19 cellular contexts compared by ENCODE assay signal in the genomic region with DNA sequence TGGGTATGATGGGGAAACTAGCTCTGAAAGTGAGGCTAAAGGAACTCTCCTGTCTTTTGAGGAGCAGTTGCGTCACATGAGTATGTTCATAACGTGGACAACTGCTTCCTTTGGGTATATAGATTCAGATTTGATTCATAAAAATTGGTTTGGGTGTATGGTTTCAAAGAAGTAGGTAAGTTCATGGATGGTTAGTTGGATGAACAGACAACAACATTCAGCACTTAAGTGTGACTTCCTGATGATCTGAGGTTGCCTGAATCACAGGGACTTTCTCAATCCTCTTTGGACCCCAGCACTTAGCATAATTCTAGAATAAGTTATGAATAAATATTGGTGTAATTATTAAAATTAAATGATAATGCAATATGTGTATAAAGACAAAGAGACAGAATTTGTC. TPM values are rescaled to one million over a fixed set of nuclear protein-coding genes. Genes with fewer than 3 reads are reported as not detected.
DNase-seq lines count a peak whose midpoint lies in the region; ATAC-seq and TF ChIP-seq lines count a peak whose summit lies in the region.
"Had no signal": no experiment of that assay in that cellular context is flagged by ENCODE, and none has a peak within 500 bp of the region (broad histone marks: within the 10 kb centered on the region; RNA-seq: fewer than 3 reads in every experiment).

No MANE protein-coding gene starts in this region.

- H3K36me3 ChIP-seq in mesendoderm (ENCODE audit: control insufficient read depth, insufficient read depth, low read length) = no peaks in the 10 kb centered on the region

- H3K4ac ChIP-seq in H9 (ENCODE audit: low read depth, low read length) (no peak overlapping the region), mesendoderm (ENCODE audit: low read depth, low read length) (no peak overlapping the region)

- H3K9me3 ChIP-seq in H9 (ENCODE audit: control insufficient read depth, low read depth, low read length) = no peaks in the 10 kb centered on the region

- DNase-seq in H9 = no peak
- DNase-seq in NCI-H460 (ENCODE audit: extremely low read depth, low read depth) = peak; percentile 81
- no peak for DNase-seq in mesendoderm
- no peak for DNase-seq in activated CD4-positive, alpha-beta T cell treated with anti-CD3 and anti-CD28 coated beads for 1 hour
- DNase-seq in mucosa of gallbladder (ENCODE audit: low spot score) = no peak
- DNase-seq: C1 segment of cervical spinal cord; CD4-positive, CD25-positive, alpha-beta regulatory T cell; CD8-positive, alpha-beta T cell; DMS53; DMS79 treated with DMSO at 0.1 percent for 48 hours; GF-D8; GM23248; H7 had no signal

- H3K27ac ChIP-seq in H9 (ENCODE audit: insufficient read length, low read depth, low read length) (no peak overlapping the region), mesendoderm (ENCODE audit: low read depth, low read length) (no peak overlapping the region)
- H3K27ac ChIP-seq: GM23248 had no signal

- no peak overlapping the region for H2BK120ac ChIP-seq in H9 (ENCODE audit: low read depth, low read length, poor library complexity, severe bottlenecking)
- no peak overlapping the region for H2BK120ac ChIP-seq in mesendoderm (ENCODE audit: low read depth, low read length)

- no peak overlapping the region for H2AFZ ChIP-seq in H9 (ENCODE audit: low read length)
- H2AFZ ChIP-seq: GM23248 had no signal

- no peak overlapping the region for H2BK15ac ChIP-seq in H9 (ENCODE audit: low read depth, low read length)
- no peak overlapping the region for H2BK15ac ChIP-seq in mesendoderm (replicated peaks; ENCODE audit: low read depth)

- H3K18ac ChIP-seq in H9 (ENCODE audit: insufficient read length, low read depth, low read length) = no peak overlapping the region
- no peak overlapping the region for H3K18ac ChIP-seq in mesendoderm (ENCODE audit: low read length)

- no peaks in the 10 kb centered on the region for H3K79me1 ChIP-seq in H9 (ENCODE audit: insufficient read depth, low read depth, low read length, poor library complexity, severe bottlenecking)
- H3K79me1 ChIP-seq in mesendoderm (ENCODE audit: low read length) = no peaks in the 10 kb centered on the region

- H3K4me1 ChIP-seq in H9 (ENCODE audit: insufficient read depth, low read length) (no peaks in the 10 kb centered on the region; the same call in 1 of the 2 replicates), mesendoderm (ENCODE audit: control insufficient read depth, low read depth, low read length) (no peaks in the 10 kb centered on the region)

- no peaks in the 10 kb centered on the region for H4K20me1 ChIP-seq in H9 (ENCODE audit: control insufficient read depth, insufficient read depth, insufficient read length)

- peaks cover 2 to 8% of the 10 kb centered on the region in 2 experiments; a peak in 3 of 4 replicates for H3K4me1 Mint-ChIP-seq in H9
- H3K4me1 Mint-ChIP-seq: CD4-positive, CD25-positive, alpha-beta regulatory T cell had no signal

- H3K4me3 Mint-ChIP-seq in H9 = no peak overlapping the region
- H3K4me3 Mint-ChIP-seq: CD4-positive, CD25-positive, alpha-beta regulatory T cell; CD8-positive, alpha-beta T cell had no signal

- no peak overlapping the region for H4K8ac ChIP-seq in H9 (replicated peaks; ENCODE audit: insufficient read length, low read depth, low read length)
- no peak overlapping the region for H4K8ac ChIP-seq in mesendoderm (ENCODE audit: low read depth, low read length)

- WGBS in H9 (ENCODE audit: extremely low coverage, insufficient read length, low lambda C conversion rate) = no CpG with 5 or more reads among the region's 2 CpGs
- no CpG with 5 or more reads among the region's 2 CpGs for WGBS in mesendoderm (ENCODE audit: extremely low coverage, insufficient coverage, low lambda C conversion rate)

- H4K91ac ChIP-seq in H9 (ENCODE audit: insufficient read length, low read depth, low read length) = no peak overlapping the region

- H3K4me3 ChIP-seq in mesendoderm (ENCODE audit: low read length) = no peak overlapping the region
- H3K4me3 ChIP-seq: GM23248 had no signal

- H3K9ac ChIP-seq in H9 (ENCODE audit: extremely low read depth, insufficient read length, low read length) (no peak overlapping the region), mesendoderm (ENCODE audit: low read length) (no peak overlapping the region)
- H3K9ac ChIP-seq: GM23248 had no signal

- H3K27ac Mint-ChIP-seq in H9 = no peak overlapping the region
- H3K27ac Mint-ChIP-seq: CD4-positive, CD25-positive, alpha-beta regulatory T cell; CD8-positive, alpha-beta T cell had no signal

- no peaks in the 10 kb centered on the region for H3K23me2 ChIP-seq in H9 (ENCODE audit: insufficient read length, low read depth, low read length, poor library complexity, severe bottlenecking)

- no peaks in the 10 kb centered on the region for H3K27me3 Mint-ChIP-seq in H9 (ENCODE audit: low read depth)
- H3K27me3 Mint-ChIP-seq: CD4-positive, CD25-positive, alpha-beta regulatory T cell had no signal

- H3K23ac ChIP-seq in H9 (ENCODE audit: insufficient read length, low read depth, low read length) (no peak overlapping the region), mesendoderm (ENCODE audit: low read length) (no peak overlapping the region)

- H3K36me3 Mint-ChIP-seq in H9 (ENCODE audit: insufficient read depth in 1 of 3, low read depth in 3 of 3) = no peaks in the 10 kb centered on the region
- H3K36me3 Mint-ChIP-seq: CD4-positive, CD25-positive, alpha-beta regulatory T cell; CD8-positive, alpha-beta T cell had no signal

- H3K56ac ChIP-seq in H9 (ENCODE audit: insufficient read length, low read depth, low read length) (no peak overlapping the region), mesendoderm (ENCODE audit: low read length) (peak overlapping the region; percentile 31)

- peak overlapping the region; percentile 2 for H2AK5ac ChIP-seq in H9 (ENCODE audit: insufficient read length, low read length)
- H2AK5ac ChIP-seq in mesendoderm (ENCODE audit: low read length) = no peak overlapping the region

- H3K27me3 ChIP-seq in H9 (ENCODE audit: insufficient read depth, low read length) (no peaks in the 10 kb centered on the region), mesendoderm (ENCODE audit: insufficient read depth, low read length, poor library complexity) (no peaks in the 10 kb centered on the region)

- H3K79me2 ChIP-seq in H9 (ENCODE audit: insufficient read depth, low read length) (no peaks in the 10 kb centered on the region), mesendoderm (ENCODE audit: control insufficient read depth, insufficient read depth, low read length) (no peaks in the 10 kb centered on the region)

- no peak for ATAC-seq in HG03378 (IDR thresholded peaks at IDR 0.05; ENCODE audit: unreplicated experiment)
- ATAC-seq: CD8-positive, alpha-beta T cell; HCT116 had no signal

- no peaks in the 10 kb centered on the region for H3K9me3 Mint-ChIP-seq in H9
- H3K9me3 Mint-ChIP-seq: CD8-positive, alpha-beta T cell had no signal

- no peak overlapping the region for H3T11ph ChIP-seq in H9 (ENCODE audit: low read length)

- H3K4me2 ChIP-seq in H9 (ENCODE audit: insufficient read depth, insufficient read length, low read length) = no peak overlapping the region
- H3K4me2 ChIP-seq in mesendoderm (ENCODE audit: low read length) = no peak overlapping the region

- H3K14ac ChIP-seq in H9 (ENCODE audit: insufficient read depth, low read length) = no peak overlapping the region

- TF ChIP-seq CTCF in H9 (conservative IDR thresholded peaks at IDR 0.05) = no peak

- no peak overlapping the region for H2BK12ac ChIP-seq in H9 (ENCODE audit: insufficient read length, low read depth, low read length)

- H4K5ac ChIP-seq in H9 (ENCODE audit: insufficient read length, low read depth, low read length) = no peak overlapping the region
- H4K5ac ChIP-seq in mesendoderm (ENCODE audit: low read length) = no peak overlapping the region

- H2BK20ac ChIP-seq in H9 (ENCODE audit: low read depth, low read length, poor library complexity, severe bottlenecking) = no peak overlapping the region

- H2BK5ac ChIP-seq in H9 (ENCODE audit: insufficient read length, low read length) = no peak overlapping the region
- H2BK5ac ChIP-seq in mesendoderm (ENCODE audit: low read length) = no peak overlapping the region

RNA-seq across cellular contexts. Expression of gene MACC1, which starts 43.4 kb away (rescaled TPM):
- total RNA-seq in H9 (2021) (9.8 and 11.0 TPM in 2 replicates), mucosa of gallbladder (13.4 TPM)
- total RNA-seq in NCI-H460 (2014; rRNA removed; shearing (Covaris generic)) = 6.4 and 9.4 TPM in 2 replicates
- polyA plus RNA-seq in NCI-H460 (2014; cell fraction: nucleus; rRNA removed) = 4.2 and 5.3 TPM in 2 replicates
- polyA plus RNA-seq in mesendoderm (2013, experiment 1 of 2) = 3.8 TPM
- 4.1 TPM for polyA plus RNA-seq in mesendoderm (2013, experiment 2 of 2)
- total RNA-seq: A172, A673, G401 had no signal
- polyA plus RNA-seq: BJ had no signal
